Comparison of ENCODE assay signal across 26 cellular contexts in the genomic region with DNA sequence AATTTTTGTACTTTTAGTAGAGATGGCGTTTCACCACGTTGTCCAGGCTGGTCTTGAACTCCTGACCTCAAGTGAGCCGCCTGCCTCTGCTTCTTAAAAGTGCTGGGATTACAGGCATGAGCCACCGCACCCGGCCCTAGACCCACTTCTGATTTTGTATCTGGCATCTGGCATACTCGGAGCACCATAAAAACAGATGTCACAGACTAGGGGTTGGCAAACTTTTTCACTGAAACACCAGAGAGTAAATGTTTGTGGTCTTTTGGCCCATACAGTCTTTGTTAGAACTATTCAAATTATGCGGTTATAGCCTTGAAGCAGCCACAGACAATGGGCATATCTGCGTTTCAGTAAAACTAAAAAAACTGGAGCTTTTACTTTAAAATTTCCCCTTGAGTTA.
A peak's percentile ranks its signal among the peaks of the same experiment; 100 is the strongest.
DNase-seq lines count a peak whose midpoint lies in the region; ATAC-seq, FAIRE-seq and TF ChIP-seq lines count a peak whose summit lies in the region.
"Had no signal": no experiment of that assay in that cellular context is flagged by ENCODE, and none has a peak within 500 bp of the region (broad histone marks: within the 10 kb centered on the region; RNA-seq: fewer than 3 reads in every experiment).

No MANE protein-coding gene starts in this region.

- H3K9me3 ChIP-seq in right lobe of liver: no peaks in the 10 kb centered on the region
- no peaks in the 10 kb centered on the region for H3K9me3 ChIP-seq in HepG2 (ENCODE audit: low read length)
- H3K9me3 ChIP-seq in CD8-positive, alpha-beta T cell (ENCODE audit: low read length): no peaks in the 10 kb centered on the region
- H3K9me3 ChIP-seq: BLaER1, SJCRH30 had no signal

- no peak for DNase-seq in right lobe of liver
- DNase-seq in HepG2 (ENCODE audit: low spot score): no peak
- DNase-seq in astrocyte of the hippocampus (ENCODE audit: low read depth, low spot score): peak; percentile 81
- DNase-seq in myocyte (ENCODE audit: low read depth): peak; percentile 39
- DNase-seq in activated naive CD8-positive, alpha-beta T cell treated with anti-CD3 and anti-CD28 coated beads for 36 hours: no peak
- DNase-seq in COR-L47 (lab: John Stamatoyannopoulos, UW): no peak
- no peak for DNase-seq in pons (ENCODE audit: low spot score)
- DNase-seq in CD8-positive, alpha-beta T cell: no peak
- DNase-seq: 8988T; ACHN; CD4-positive, CD25-positive, alpha-beta regulatory T cell; H7; Karpas-422; MV-4-11; NCI-H1105; NCI-H1436 treated with DMSO at 0.1 percent for 48 hours; NCI-H187 treated with DMSO at 0.1 percent for 48 hours; NCI-H2107; NCI-H524; NCI-H748 treated with DMSO at 0.1 percent for 48 hours; SJCRH30 had no signal

- ATAC-seq in right lobe of liver: no peak
- ATAC-seq in HepG2: no peak
- ATAC-seq in CD8-positive, alpha-beta T cell: no peak

- no peak for FAIRE-seq in HepG2 (lab: Jason Lieb, UNC)
- FAIRE-seq: G401.6, RCC 7860 had no signal

- H3K4me2 ChIP-seq in HepG2 (ENCODE audit: low read depth, low read length): no peak overlapping the region
- H3K4me2 ChIP-seq: BLaER1 had no signal

- H3K36me3 Mint-ChIP-seq in activated naive CD8-positive, alpha-beta T cell treated with anti-CD3 and anti-CD28 coated beads for 36 hours: no peaks in the 10 kb centered on the region
- H3K36me3 Mint-ChIP-seq in CD8-positive, alpha-beta T cell: no peaks in the 10 kb centered on the region
- H3K36me3 Mint-ChIP-seq: CD4-positive, CD25-positive, alpha-beta regulatory T cell had no signal

- no peak for TF ChIP-seq CTCF in right lobe of liver (IDR thresholded peaks at IDR 0.05)
- TF ChIP-seq CTCF in HepG2 (CRISPR knock-in tag; IDR thresholded peaks at IDR 0.05): no peak
- TF ChIP-seq CTCF in CD8-positive, alpha-beta T cell (IDR thresholded peaks at IDR 0.05): no peak

- TF ChIP-seq POLR2A in right lobe of liver (IDR thresholded peaks at IDR 0.05) (no peak), HepG2 (IDR thresholded peaks at IDR 0.05; ENCODE audit: insufficient read depth in 1 of 2, low read depth in 2 of 2, low read length in 2 of 2) (no peak)

- peak overlapping the region in 2 of 3 donors; percentile 8 to 21 for H3K27ac ChIP-seq in right lobe of liver
- H3K27ac ChIP-seq in HepG2 (ENCODE audit: extremely low read length, insufficient read depth, low read length): no peak overlapping the region
- no peak overlapping the region for H3K27ac ChIP-seq in CD8-positive, alpha-beta T cell (ENCODE audit: low read depth, low read length)
- H3K27ac ChIP-seq: BLaER1, GM23248, HL-60, SJCRH30 had no signal

- no peak overlapping the region for H3K4me3 ChIP-seq in right lobe of liver
- no peak overlapping the region for H3K4me3 ChIP-seq in HepG2 (replicated peaks in 1 of 3; ENCODE audit: insufficient read depth in 1 of 3, low read depth in 2 of 3, low read length in 3 of 3)
- H3K4me3 ChIP-seq in CD8-positive, alpha-beta T cell (ENCODE audit: low read depth, low read length): no peak overlapping the region
- H3K4me3 ChIP-seq: BLaER1, GM23248, SJCRH30 had no signal

- H2AFZ ChIP-seq in HepG2 (ENCODE audit: low read length): no peak overlapping the region
- H2AFZ ChIP-seq: GM23248 had no signal

- H3K79me2 ChIP-seq in HepG2 (ENCODE audit: insufficient read depth, low read length): no peaks in the 10 kb centered on the region

- H3K4me1 ChIP-seq in right lobe of liver (peaks cover 0 to 73% (median 23%) of the 10 kb centered on the region in 4 donors), HepG2 (ENCODE audit: insufficient read depth, low read length) (peaks cover 15% of the 10 kb centered on the region)
- no peaks in the 10 kb centered on the region for H3K4me1 ChIP-seq in CD8-positive, alpha-beta T cell (ENCODE audit: insufficient read depth, low read length)
- H3K4me1 ChIP-seq: BLaER1, SJCRH30 had no signal

- no peaks in the 10 kb centered on the region for H4K20me1 ChIP-seq in HepG2 (ENCODE audit: insufficient read depth, low read length)
- H4K20me1 ChIP-seq: BLaER1 had no signal

- no peak overlapping the region for H3K27ac Mint-ChIP-seq in activated naive CD8-positive, alpha-beta T cell treated with anti-CD3 and anti-CD28 coated beads for 36 hours
- H3K27ac Mint-ChIP-seq in CD8-positive, alpha-beta T cell: no peak overlapping the region
- H3K27ac Mint-ChIP-seq: CD4-positive, CD25-positive, alpha-beta regulatory T cell had no signal

- TF ChIP-seq EP300 in HepG2 (IDR thresholded peaks at IDR 0.05; ENCODE audit: low read depth in 2 of 2, low read length in 2 of 2) (no peak), HepG2 (CRISPR knock-in tag; IDR thresholded peaks at IDR 0.05; ENCODE audit: borderline replicate concordance) (no peak)

- no TSS peak for BruUV-seq in HepG2 (replicated peaks; lab: Mats Ljungman, UMichigan)

- H3K27me3 ChIP-seq in right lobe of liver (no peaks in the 10 kb centered on the region), HepG2 (ENCODE audit: control insufficient read depth in 1 of 2, insufficient read depth in 2 of 2, low read length in 2 of 2) (no peaks in the 10 kb centered on the region)
- no peaks in the 10 kb centered on the region for H3K27me3 ChIP-seq in CD8-positive, alpha-beta T cell (ENCODE audit: insufficient read depth, low read length)
- H3K27me3 ChIP-seq: BLaER1, SJCRH30 had no signal

- peaks cover 23% of the 10 kb centered on the region for H3K27me3 Mint-ChIP-seq in activated naive CD8-positive, alpha-beta T cell treated with anti-CD3 and anti-CD28 coated beads for 36 hours
- H3K27me3 Mint-ChIP-seq in CD8-positive, alpha-beta T cell (ENCODE audit: low read depth): no peaks in the 10 kb centered on the region

- in situ Hi-C loops in HepG2 (cut with HindIII; ENCODE audit: extremely low pct_ligation_motif_present, low pct_unique_long_range_greater_than_20kb): no loop called here

- peaks cover 0 to 17% (median 7%) of the 10 kb centered on the region in 4 donors for H3K36me3 ChIP-seq in right lobe of liver
- peaks cover 17 to 56% of the 10 kb centered on the region in 2 experiments for H3K36me3 ChIP-seq in HepG2 (replicated peaks in 1 of 2; ENCODE audit: control insufficient read depth in 1 of 2, insufficient read depth in 2 of 2, low read length in 2 of 2)
- H3K36me3 ChIP-seq in CD8-positive, alpha-beta T cell (ENCODE audit: insufficient read depth, low read length): no peaks in the 10 kb centered on the region
- H3K36me3 ChIP-seq: BLaER1 had no signal

- H3K4me1 Mint-ChIP-seq in activated naive CD8-positive, alpha-beta T cell treated with anti-CD3 and anti-CD28 coated beads for 36 hours: no peaks in the 10 kb centered on the region
- H3K4me1 Mint-ChIP-seq in CD8-positive, alpha-beta T cell (ENCODE audit: low read depth): no peaks in the 10 kb centered on the region
- H3K4me1 Mint-ChIP-seq: CD4-positive, CD25-positive, alpha-beta regulatory T cell had no signal

- no peak overlapping the region for H3K9ac ChIP-seq in HepG2 (ENCODE audit: insufficient read depth, low read depth, low read length)
- H3K9ac ChIP-seq: BLaER1, GM23248 had no signal

- POLR2A ChIA-PET in HepG2 (lab: Yijun Ruan, JAX): no interaction called here
- POLR2A ChIA-PET in CD8-positive, alpha-beta T cell (lab: Charles Lee): no interaction called here

- intact Hi-C loops in right lobe of liver (cut with DNase I) (no loop called here), HepG2 (cut with micrococcal nuclease; ENCODE audit: unreplicated experiment) (no loop called here)
- intact Hi-C loops in CD8-positive, alpha-beta T cell (cut with DNase I, micrococcal nuclease): no loop called here

- WGBS in right lobe of liver (ENCODE audit: insufficient coverage, low coverage, low lambda C conversion rate, missing lambda C conversion rate): 57% methylated on average over 7 of the region's 8 CpGs
- 92% methylated on average over 8 of the region's 8 CpGs for WGBS in HepG2 (ENCODE audit: low lambda C conversion rate)

- no peak overlapping the region for H3K4me3 Mint-ChIP-seq in activated naive CD8-positive, alpha-beta T cell treated with anti-CD3 and anti-CD28 coated beads for 36 hours
- no peak overlapping the region for H3K4me3 Mint-ChIP-seq in CD8-positive, alpha-beta T cell
- H3K4me3 Mint-ChIP-seq: CD4-positive, CD25-positive, alpha-beta regulatory T cell had no signal

- H3K9me3 Mint-ChIP-seq in activated naive CD8-positive, alpha-beta T cell treated with anti-CD3 and anti-CD28 coated beads for 36 hours: no peaks in the 10 kb centered on the region
- H3K9me3 Mint-ChIP-seq in CD8-positive, alpha-beta T cell: no peaks in the 10 kb centered on the region

- no peak for TF ChIP-seq RAD21 in HepG2 (CRISPR knock-in tag; IDR thresholded peaks at IDR 0.05)

- CTCF ChIA-PET in HepG2 (lab: Yijun Ruan, JAX; ENCODE audit: low intra/inter-chr PET ratio, low total read pairs): no interaction called here
- CTCF ChIA-PET in CD8-positive, alpha-beta T cell (lab: Charles Lee): no interaction called here

TF ChIP-seq in HepG2, 621 proteins besides CTCF, POLR2A, EP300 and RAD21 (continues in another document):
- no peak for TF ChIP-seq ZNF891 (CRISPR knock-in tag; IDR thresholded peaks at IDR 0.05)
- TF ChIP-seq ZNF569 (CRISPR knock-in tag; IDR thresholded peaks at IDR 0.05; ENCODE audit: borderline replicate concordance): no peak
- TF ChIP-seq ZNF546 (CRISPR knock-in tag; conservative IDR thresholded peaks at IDR 0.05): no peak
- TF ChIP-seq DNMT1 (CRISPR knock-in tag; IDR thresholded peaks at IDR 0.05): no peak
- no peak for TF ChIP-seq ZNF260 (CRISPR knock-in tag; IDR thresholded peaks at IDR 0.05; ENCODE audit: borderline replicate concordance, low read depth)
- no peak for TF ChIP-seq AKAP8 (CRISPR knock-in tag; IDR thresholded peaks at IDR 0.05)
- no peak for TF ChIP-seq PRPF4 (IDR thresholded peaks at IDR 0.05; ENCODE audit: low read depth, low read length, poor library complexity, severe bottlenecking)
- no peak for TF ChIP-seq BRD4 (CRISPR knock-in tag; IDR thresholded peaks at IDR 0.05)
- TF ChIP-seq ZMAT3 (CRISPR knock-in tag; conservative IDR thresholded peaks at IDR 0.05): no peak
- TF ChIP-seq ZKSCAN1 (IDR thresholded peaks at IDR 0.05; ENCODE audit: low read length): no peak
- TF ChIP-seq ZFP37 (CRISPR knock-in tag; IDR thresholded peaks at IDR 0.05; ENCODE audit: borderline replicate concordance): no peak
- no peak for TF ChIP-seq KAT7 (CRISPR knock-in tag; IDR thresholded peaks at IDR 0.05; ENCODE audit: borderline replicate concordance)
- TF ChIP-seq, protein P1, sequence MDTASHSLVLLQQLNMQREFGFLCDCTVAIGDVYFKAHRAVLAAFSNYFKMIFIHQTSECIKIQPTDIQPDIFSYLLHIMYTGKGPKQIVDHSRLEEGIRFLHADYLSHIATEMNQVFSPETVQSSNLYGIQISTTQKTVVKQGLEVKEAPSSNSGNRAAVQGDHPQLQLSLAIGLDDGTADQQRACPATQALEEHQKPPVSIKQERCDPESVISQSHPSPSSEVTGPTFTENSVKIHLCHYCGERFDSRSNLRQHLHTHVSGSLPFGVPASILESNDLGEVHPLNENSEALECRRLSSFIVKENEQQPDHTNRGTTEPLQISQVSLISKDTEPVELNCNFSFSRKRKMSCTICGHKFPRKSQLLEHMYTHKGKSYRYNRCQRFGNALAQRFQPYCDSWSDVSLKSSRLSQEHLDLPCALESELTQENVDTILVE (CRISPR knock-in tag; IDR thresholded peaks at IDR 0.05): no peak
- TF ChIP-seq ZSCAN21 (CRISPR knock-in tag; IDR thresholded peaks at IDR 0.05; ENCODE audit: borderline replicate concordance): no peak
- TF ChIP-seq ZNF207 (IDR thresholded peaks at IDR 0.05; ENCODE audit: borderline replicate concordance): no peak

Comparison
In these comparisons a context has a peak if more than half of its experiments do, and no peak if none do; other contexts are left out.
1. H3K27ac ChIP-seq: peak in right lobe of liver (2 of 3); none in HepG2 (single experiment) and CD8-positive, alpha-beta T cell (single experiment).
2. DNase-seq: peak in astrocyte of the hippocampus (single experiment) and myocyte (single experiment); none in right lobe of liver (0 of 3), HepG2 (single experiment), activated naive CD8-positive, alpha-beta T cell treated with anti-CD3 and anti-CD28 coated beads for 36 hours (single experiment), COR-L47 (single experiment), pons (single experiment) and CD8-positive, alpha-beta T cell (0 of 7).